Comparison of ENCODE assay signal across 8 cellular contexts in genomic region chr11:108120936-108121273, GRCh38. TPM values are rescaled to one million over a fixed set of nuclear protein-coding genes. Genes with fewer than 3 reads are reported as not detected.
DNase-seq lines count a peak whose midpoint lies in the region; ATAC-seq and TF ChIP-seq lines count a peak whose summit lies in the region.
"Not testable (repeated sequence)": the region's sequence is repeated elsewhere in the genome, so short reads cannot be mapped to it uniquely, and the experiment has no call there.

No MANE protein-coding gene starts in this region.

- H2AFZ ChIP-seq in Karpas-422 (ENCODE audit: low read length) = peak overlapping the region; percentile 61

- not testable (repeated sequence) for H3K36me3 ChIP-seq in Karpas-422 (ENCODE audit: insufficient read depth, low read length); left ventricle myocardium inferior

- not testable (repeated sequence) for H3K9me2 ChIP-seq in Karpas-422 (replicated peaks; ENCODE audit: insufficient read depth, low read length)

- H3K4me3 ChIP-seq in AG04449 (ENCODE audit: low read depth, low read length) (peak overlapping the region; percentile 82), Karpas-422 (ENCODE audit: low read length) (peak overlapping the region; percentile 87), left ventricle myocardium inferior (peak overlapping the region; percentile 84)

- CTCF ChIA-PET in AG04449 (lab: Yijun Ruan, JAX) = interaction anchor here (0.7 kb wide), 1 partner anchor 533 kb away, joined by 4 read pairs; no protein-coding TSS in a partner anchor
- CTCF ChIA-PET in activated CD8-positive, alpha-beta T cell treated with anti-CD3 and anti-CD28 coated beads for 36 hours (lab: Charles Lee) = not testable (repeated sequence)

- DNase-seq in AG04449 (ENCODE audit: low read depth, low spot score); Karpas-422; activated CD8-positive, alpha-beta T cell treated with anti-CD3 and anti-CD28 coated beads for 36 hours; caudate nucleus (lab: John Stamatoyannopoulos, UW); left ventricle myocardium inferior; naive B cell: not testable (repeated sequence)

- ATAC-seq in GM21381 (IDR thresholded peaks at IDR 0.05; ENCODE audit: unreplicated experiment) (peak; percentile 8), naive B cell (ENCODE audit: low read depth in 2 of 2) (peak in 1 of 2 donors; percentile 1)
- ATAC-seq in activated CD8-positive, alpha-beta T cell treated with anti-CD3 and anti-CD28 coated beads for 36 hours = not testable (repeated sequence)
- ATAC-seq in stimulated activated memory B cell treated with anti-CD40 and anti-IgM and Interleukin-4, amounts not matched to agents 10 μg/mL and 1 μg/mL and 100 μg/mL, for 72 hours = peak; percentile 3

- H3K79me2 ChIP-seq in Karpas-422 (ENCODE audit: low read length) = peaks cover 45% of the 10 kb centered on the region

- peak overlapping the region; percentile 87 for H3K4me2 ChIP-seq in Karpas-422 (ENCODE audit: low read depth, low read length, poor library complexity, severe bottlenecking)

- H3K9me3 Mint-ChIP-seq in activated CD8-positive, alpha-beta T cell treated with anti-CD3 and anti-CD28 coated beads for 36 hours; naive B cell; stimulated activated memory B cell treated with anti-CD40 and anti-IgM and Interleukin-4, amounts not matched to agents 10 μg/mL and 1 μg/mL and 100 μg/mL, for 72 hours: not testable (repeated sequence)

- not testable (repeated sequence) for H3K9me3 ChIP-seq in Karpas-422 (ENCODE audit: low read length); left ventricle myocardium inferior (replicated peaks)

- POLR2A ChIA-PET in AG04449 (lab: Yijun Ruan, JAX) = not testable (repeated sequence)
- POLR2A ChIA-PET in activated CD8-positive, alpha-beta T cell treated with anti-CD3 and anti-CD28 coated beads for 36 hours (lab: Charles Lee) = interaction anchor here (0.6 to 1.0 kb wide), 2 partner anchors 9 to 425 kb away, joined by 3 read pairs; no protein-coding TSS in a partner anchor

- H3K27ac ChIP-seq in Karpas-422 (ENCODE audit: low read length) = not testable (repeated sequence)
- peak overlapping the region; percentile 79 for H3K27ac ChIP-seq in caudate nucleus (ENCODE audit: low read depth, low read length)
- peak overlapping the region; percentile 98 for H3K27ac ChIP-seq in left ventricle myocardium inferior (replicated peaks)

- intact Hi-C loops in activated CD8-positive, alpha-beta T cell treated with anti-CD3 and anti-CD28 coated beads for 36 hours (cut with micrococcal nuclease) = not testable (repeated sequence)
- intact Hi-C loops in left ventricle myocardium inferior (cut with micrococcal nuclease) = loop anchor here (5.0 kb wide), 1 partner anchor 101 kb away; the partner anchor contains the start of genes ATM and NPAT

- not testable (repeated sequence) for H3K27me3 Mint-ChIP-seq in activated CD8-positive, alpha-beta T cell treated with anti-CD3 and anti-CD28 coated beads for 36 hours; naive B cell; stimulated activated memory B cell treated with anti-CD40 and anti-IgM and Interleukin-4, amounts not matched to agents 10 μg/mL and 1 μg/mL and 100 μg/mL, for 72 hours

- peak overlapping the region; percentile 83 for H3K4me3 Mint-ChIP-seq in activated CD8-positive, alpha-beta T cell treated with anti-CD3 and anti-CD28 coated beads for 36 hours
- H3K4me3 Mint-ChIP-seq in naive B cell = peak overlapping the region; percentile 89 to 97 (median 95)
- peak overlapping the region; percentile 88 for H3K4me3 Mint-ChIP-seq in stimulated activated memory B cell treated with anti-CD40 and anti-IgM and Interleukin-4, amounts not matched to agents 10 μg/mL and 1 μg/mL and 100 μg/mL, for 72 hours

- H3K4me1 Mint-ChIP-seq in activated CD8-positive, alpha-beta T cell treated with anti-CD3 and anti-CD28 coated beads for 36 hours (ENCODE audit: low read depth) = peaks cover 40% of the 10 kb centered on the region
- peaks cover 28 to 33% (median 32%) of the 10 kb centered on the region in 3 donors for H3K4me1 Mint-ChIP-seq in naive B cell
- peaks cover 45% of the 10 kb centered on the region for H3K4me1 Mint-ChIP-seq in stimulated activated memory B cell treated with anti-CD40 and anti-IgM and Interleukin-4, amounts not matched to agents 10 μg/mL and 1 μg/mL and 100 μg/mL, for 72 hours

- not testable (repeated sequence) for H4K20me1 ChIP-seq in Karpas-422 (ENCODE audit: insufficient read depth, low read depth, low read length)

- H3K36me3 Mint-ChIP-seq in activated CD8-positive, alpha-beta T cell treated with anti-CD3 and anti-CD28 coated beads for 36 hours (ENCODE audit: low read depth) = peaks cover 16% of the 10 kb centered on the region
- not testable (repeated sequence) for H3K36me3 Mint-ChIP-seq in naive B cell
- peaks cover 14% of the 10 kb centered on the region for H3K36me3 Mint-ChIP-seq in stimulated activated memory B cell treated with anti-CD40 and anti-IgM and Interleukin-4, amounts not matched to agents 10 μg/mL and 1 μg/mL and 100 μg/mL, for 72 hours

- H3K4me1 ChIP-seq in Karpas-422 (ENCODE audit: low read length) (peaks cover 38% of the 10 kb centered on the region), left ventricle myocardium inferior (peaks cover 62% of the 10 kb centered on the region)

- not testable (repeated sequence) for TF ChIP-seq CTCF in AG04449 (IDR thresholded peaks at IDR 0.05; ENCODE audit: insufficient read depth, low read length, missing control alignments); activated CD8-positive, alpha-beta T cell treated with anti-CD3 and anti-CD28 coated beads for 36 hours (IDR thresholded peaks at IDR 0.05); left ventricle myocardium inferior (IDR thresholded peaks at IDR 0.05; ENCODE audit: borderline replicate concordance)

- peak overlapping the region; percentile 87 for H3K9ac ChIP-seq in Karpas-422 (ENCODE audit: low read length)

- not testable (repeated sequence) for H3K27me3 ChIP-seq in Karpas-422 (ENCODE audit: low read length); left ventricle myocardium inferior (ENCODE audit: low read depth)

- H3K27ac Mint-ChIP-seq in activated CD8-positive, alpha-beta T cell treated with anti-CD3 and anti-CD28 coated beads for 36 hours = peak overlapping the region; percentile 89
- peak overlapping the region in 4 of 6 donors; percentile 9 to 86 (median 27) for H3K27ac Mint-ChIP-seq in naive B cell
- H3K27ac Mint-ChIP-seq in stimulated activated memory B cell treated with anti-CD40 and anti-IgM and Interleukin-4, amounts not matched to agents 10 μg/mL and 1 μg/mL and 100 μg/mL, for 72 hours = peak overlapping the region; percentile 84

RNA-seq across cellular contexts. Expression of gene ACAT1, which starts 0.5 kb away (rescaled TPM):
- 251 and 257 TPM in 2 replicates for total RNA-seq in Karpas-422 (2014; rRNA removed; shearing (Covaris generic); ENCODE audit: low replicate concordance)
- total RNA-seq in activated CD8-positive, alpha-beta T cell treated with anti-CD3 and anti-CD28 coated beads for 36 hours = 10 to 100 TPM; 78.0 to 81.0 TPM
- 404 TPM for total RNA-seq in left ventricle myocardium inferior
- 10 to 100 TPM; 20.2 to 36.0 (median 29.6) TPM for polyA plus RNA-seq in naive B cell (ENCODE audit: low read depth in 6 of 6)

Comparison
In these comparisons a context has a peak if more than half of its experiments do, and no peak if none do; other contexts are left out.
1. H3K27ac Mint-ChIP-seq: peak in every context shown above with its lines; median percentile 89 in activated CD8-positive, alpha-beta T cell treated with anti-CD3 and anti-CD28 coated beads for 36 hours; 84 in stimulated activated memory B cell treated with anti-CD40 and anti-IgM and Interleukin-4, amounts not matched to agents 10 μg/mL and 1 μg/mL and 100 μg/mL, for 72 hours; 27 in naive B cell.